10 cellular contexts compared by ENCODE assay signal in the genomic region with DNA sequence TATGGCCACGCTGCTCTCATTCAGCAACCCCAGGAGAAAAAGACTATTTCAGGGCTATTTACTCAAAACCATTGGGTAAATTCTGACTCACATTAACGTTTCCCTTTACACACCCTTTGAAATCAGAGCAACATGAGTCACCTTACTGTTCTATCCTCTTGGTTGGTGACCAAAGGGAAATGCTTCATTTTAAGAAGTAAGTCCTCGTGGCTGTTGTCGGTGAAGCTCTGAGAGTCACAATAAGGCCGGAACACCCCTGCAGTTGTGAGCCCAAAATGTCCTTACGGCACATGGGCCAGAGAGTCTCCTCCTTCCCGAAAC. TPM values are rescaled to one million over a fixed set of nuclear protein-coding genes. Genes with fewer than 3 reads are reported as not detected.
DNase-seq lines count a peak whose midpoint lies in the region; ATAC-seq and TF ChIP-seq lines count a peak whose summit lies in the region.
"Had no signal": no experiment of that assay in that cellular context is flagged by ENCODE, and none has a peak within 500 bp of the region (broad histone marks: within the 10 kb centered on the region; RNA-seq: fewer than 3 reads in every experiment).

No MANE protein-coding gene starts in this region.

- H3K27ac Mint-ChIP-seq in MCF 10A (ENCODE audit: low read depth, unreplicated experiment): peak overlapping the region; percentile 99
- no peak overlapping the region for H3K27ac Mint-ChIP-seq in activated T-helper 17 cell treated with anti-CD3 and anti-CD28 coated beads, Interleukin-2, amount 50 U/mL, for 72 hours

- H3K4me3 ChIP-seq in breast epithelium (no peak overlapping the region), uterus (no peak overlapping the region), dorsolateral prefrontal cortex (no peak overlapping the region)

- intact Hi-C loops in MCF 10A (cut with micrococcal nuclease) (no loop called here), breast epithelium (cut with DNase I; ENCODE audit: low total_unique reads) (no loop called here), left ventricle myocardium superior (cut with micrococcal nuclease) (no loop called here), uterus (cut with DNase I; ENCODE audit: low total_unique reads) (no loop called here), dorsolateral prefrontal cortex (cut with DNase I) (no loop called here)

- no peaks in the 10 kb centered on the region for H3K9me3 Mint-ChIP-seq in MCF 10A (ENCODE audit: unreplicated experiment)
- no peaks in the 10 kb centered on the region for H3K9me3 Mint-ChIP-seq in activated T-helper 17 cell treated with anti-CD3 and anti-CD28 coated beads, Interleukin-2, amount 50 U/mL, for 72 hours

- TF ChIP-seq POLR2A in breast epithelium (IDR thresholded peaks at IDR 0.05) (no peak), uterus (IDR thresholded peaks at IDR 0.05) (no peak)

- CTCF ChIA-PET in MCF 10A (lab: Yijun Ruan, JAX): interaction anchor here (0.6 to 2.1 kb wide), 6 partner anchors 10 to 211 kb away, joined by 3 to 16 read pairs (median 4); no protein-coding TSS in a partner anchor

- H3K27me3 Mint-ChIP-seq in MCF 10A (ENCODE audit: insufficient read depth, unreplicated experiment): no peaks in the 10 kb centered on the region
- peaks cover 11% of the 10 kb centered on the region for H3K27me3 Mint-ChIP-seq in activated T-helper 17 cell treated with anti-CD3 and anti-CD28 coated beads, Interleukin-2, amount 50 U/mL, for 72 hours

- H3K27ac ChIP-seq in breast epithelium (peak overlapping the region in 1 of 2 donors; percentile 71), uterus (peak overlapping the region; percentile 56 to 66), dorsolateral prefrontal cortex (no peak overlapping the region)

- BruUV-seq in MCF 10A (replicated peaks; lab: Mats Ljungman, UMichigan): no TSS peak

- H3K9me3 ChIP-seq in breast epithelium: no peaks in the 10 kb centered on the region
- H3K9me3 ChIP-seq in uterus: no peaks in the 10 kb centered on the region

- H3K27me3 ChIP-seq in breast epithelium: no peaks in the 10 kb centered on the region
- no peaks in the 10 kb centered on the region for H3K27me3 ChIP-seq in uterus
- H3K27me3 ChIP-seq in dorsolateral prefrontal cortex: no peaks in the 10 kb centered on the region

- DNase-seq in MCF 10A (ENCODE audit: unreplicated experiment) (peak; percentile 93), breast epithelium (ENCODE audit: low spot score in 2 of 2) (no peak), left ventricle myocardium superior (no peak), uterus (peak in 1 of 2 donors; percentile 26), dorsolateral prefrontal cortex (no peak)
- DNase-seq in stimulated activated CD4-positive, alpha-beta T cell treated with anti-CD3 and anti-CD28 coated beads, Interleukin-1b, Interleukin-23, amount 100 ng/mL, for 48 hours: no peak
- no peak for DNase-seq in activated CD8-positive, alpha-beta memory T cell treated with anti-CD3 and anti-CD28 coated beads for 24 hours
- DNase-seq: activated CD4-positive, alpha-beta T cell treated with anti-CD3 and anti-CD28 coated beads for 1 hour; NCI-H446 treated with DMSO at 0.1 percent for 48 hours had no signal

- H3K4me1 ChIP-seq in breast epithelium: no peaks in the 10 kb centered on the region
- no peaks in the 10 kb centered on the region for H3K4me1 ChIP-seq in uterus

- no peak for TF ChIP-seq CTCF in MCF 10A (IDR thresholded peaks at IDR 0.05; ENCODE audit: unreplicated experiment)
- TF ChIP-seq CTCF in breast epithelium (IDR thresholded peaks at IDR 0.05): no peak
- TF ChIP-seq CTCF in uterus (IDR thresholded peaks at IDR 0.05): no peak
- no peak for TF ChIP-seq CTCF in dorsolateral prefrontal cortex (IDR thresholded peaks at IDR 0.05 in 54 of 56, conservative IDR thresholded peaks at IDR 0.05 in 2 of 56; ENCODE audit: low read depth in 1 of 56, partially characterized antibody in 56 of 56)

- H3K36me3 Mint-ChIP-seq in MCF 10A (ENCODE audit: insufficient read depth, unreplicated experiment): no peaks in the 10 kb centered on the region
- H3K36me3 Mint-ChIP-seq in activated T-helper 17 cell treated with anti-CD3 and anti-CD28 coated beads, Interleukin-2, amount 50 U/mL, for 72 hours (ENCODE audit: low read depth): no peaks in the 10 kb centered on the region

- POLR2A ChIA-PET in MCF 10A (lab: Yijun Ruan, JAX): interaction anchor here (0.7 to 2.3 kb wide), 6 partner anchors 9 to 320 kb away, joined by 3 to 10 read pairs (median 4); a partner anchor contains a TSS

- H3K4me3 Mint-ChIP-seq in MCF 10A (ENCODE audit: unreplicated experiment): peak overlapping the region; percentile 50
- no peak overlapping the region for H3K4me3 Mint-ChIP-seq in activated T-helper 17 cell treated with anti-CD3 and anti-CD28 coated beads, Interleukin-2, amount 50 U/mL, for 72 hours

- H3K36me3 ChIP-seq in breast epithelium: no peaks in the 10 kb centered on the region
- H3K36me3 ChIP-seq in uterus: no peaks in the 10 kb centered on the region

- ATAC-seq in activated T-helper 17 cell treated with anti-CD3 and anti-CD28 coated beads, Interleukin-2, amount 50 U/mL, for 72 hours (replicated peaks): peak; percentile 44
- peak; percentile 72 for ATAC-seq in left ventricle myocardium superior

- peaks cover 16% of the 10 kb centered on the region for H3K4me1 Mint-ChIP-seq in MCF 10A (ENCODE audit: insufficient read depth, unreplicated experiment)
- no peaks in the 10 kb centered on the region for H3K4me1 Mint-ChIP-seq in activated T-helper 17 cell treated with anti-CD3 and anti-CD28 coated beads, Interleukin-2, amount 50 U/mL, for 72 hours

RNA-seq across cellular contexts. Expression of a gene that starts 56.3 kb away (rescaled TPM):
- total RNA-seq in MCF 10A (2022) (4.3 and 5.6 TPM in 2 replicates), breast epithelium (100 to 1,000 TPM in 2 of 3 donors, 10 to 100 TPM in 1; 82.1 to 233 (median 103) TPM), left ventricle myocardium superior (45.8 TPM), uterus (100 to 1,000 TPM in 3 of 4 donors, 10 to 100 TPM in 1; 34.8 to 198 (median 170) TPM), dorsolateral prefrontal cortex (10 to 100 TPM in 114 of 120 experiments, 1 to 10 TPM in 6; 6.6 to 33.5 (median 17.6) TPM)
- 10 to 100 TPM in 1 of 2 donors, 1 to 10 TPM in 1; 9.8 to 76.0 TPM for total RNA-seq in activated T-helper 17 cell treated with anti-CD3 and anti-CD28 coated beads, Interleukin-2, amount 50 U/mL, for 72 hours

Comparison
In these comparisons a context has a peak if more than half of its experiments do, and no peak if none do; other contexts are left out.
1. H3K27ac ChIP-seq: peak in uterus (2 of 2); none in dorsolateral prefrontal cortex (0 of 59).